Comparison of ENCODE assay signal across 20 cellular contexts in genomic region chr15:53527996-53528395, GRCh38.
"Had no signal": no experiment of that assay in that cellular context is flagged by ENCODE, and none has a peak within 500 bp of the region (broad histone marks: within the 10 kb centered on the region; RNA-seq: fewer than 3 reads in every experiment).

No MANE protein-coding gene starts in this region.

- FAIRE-seq: endometrium, islet of Langerhans had no signal

- H3K4me1 ChIP-seq: esophagus muscularis mucosa, heart right ventricle, psoas muscle, right lobe of liver, spleen, testis, tibial nerve had no signal

- DNase-seq: effector memory CD4-positive, alpha-beta T cell; gastrocnemius medialis; heart right ventricle; hypothalamus; kidney glomerular epithelial cell; naive thymus-derived CD4-positive, alpha-beta T cell; psoas muscle; retina; right lobe of liver; spleen; stimulated activated CD4-positive, alpha-beta T cell treated with anti-CD3 and anti-CD28 coated beads, Interleukin-15, amount 100 ng/mL, for 24 hours; stimulated activated CD4-positive, alpha-beta T cell treated with anti-CD3 and anti-CD28 coated beads, Interleukin-1b, Interleukin-23, amount 100 ng/mL, for 48 hours; stimulated activated CD4-positive, alpha-beta T cell treated with anti-CD3 and anti-CD28 coated beads, Interleukin-4, amount 100 ng/mL, for 24 hours; testis had no signal

- ATAC-seq: gastrocnemius medialis; heart right ventricle; naive thymus-derived CD4-positive, alpha-beta T cell; psoas muscle; stimulated activated memory B cell treated with anti-CD40 and anti-IgM and Interleukin-4, amounts not matched to agents 10 μg/mL and 1 μg/mL and 100 μg/mL, for 72 hours had no signal

- H3K27ac ChIP-seq: esophagus muscularis mucosa, gastrocnemius medialis, heart right ventricle, neutrophil, psoas muscle, spleen, testis, tibial nerve had no signal

- H3K9me3 ChIP-seq: esophagus muscularis mucosa, gastrocnemius medialis, heart right ventricle, neutrophil, psoas muscle, right lobe of liver, spleen, testis, tibial nerve had no signal

- H3K4me3 ChIP-seq: esophagus muscularis mucosa, gastrocnemius medialis, heart right ventricle, psoas muscle, right lobe of liver, spleen, testis, tibial nerve had no signal

- H3K36me3 ChIP-seq: esophagus muscularis mucosa, gastrocnemius medialis, heart right ventricle, neutrophil, right lobe of liver, spleen, tibial nerve had no signal

- H3K27me3 ChIP-seq: esophagus muscularis mucosa, gastrocnemius medialis, neutrophil, right lobe of liver, spleen, testis, tibial nerve had no signal
